24 cellular contexts compared by ENCODE assay signal in the genomic region with DNA sequence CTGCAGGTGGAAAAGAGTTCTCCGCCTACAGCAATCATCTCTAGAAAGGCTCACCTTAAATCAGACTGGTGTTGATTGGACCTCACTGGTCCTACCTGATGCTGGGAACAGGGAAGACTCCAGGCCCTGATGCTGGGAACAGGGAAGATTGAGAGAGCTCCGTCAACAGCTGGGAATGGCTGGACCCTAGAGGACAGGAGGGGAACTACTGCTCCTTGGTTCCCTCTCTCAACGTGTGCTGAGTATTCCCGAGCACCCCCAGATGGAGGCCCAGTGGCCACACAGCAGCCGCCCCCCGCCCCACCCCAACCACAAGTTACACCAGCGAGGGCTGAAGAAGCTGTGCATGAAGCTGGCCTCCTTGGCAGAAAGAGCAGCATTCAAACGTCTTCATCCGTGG.
DNase-seq lines count a peak whose midpoint lies in the region; ATAC-seq and TF ChIP-seq lines count a peak whose summit lies in the region.
"Had no signal": no experiment of that assay in that cellular context is flagged by ENCODE, and none has a peak within 500 bp of the region (broad histone marks: within the 10 kb centered on the region; RNA-seq: fewer than 3 reads in every experiment).

No MANE protein-coding gene starts in this region.

- peaks cover 0 to 10% (median 7%) of the 10 kb centered on the region in 11 donors for H3K9me3 Mint-ChIP-seq in naive thymus-derived CD4-positive, alpha-beta T cell

- no peak overlapping the region for H2AFZ ChIP-seq in PC-9

- H3K4me1 Mint-ChIP-seq in naive thymus-derived CD4-positive, alpha-beta T cell = no peaks in the 10 kb centered on the region
- H3K4me1 Mint-ChIP-seq: CD4-positive, alpha-beta memory T cell had no signal

- no peak overlapping the region for H3K4me3 Mint-ChIP-seq in naive thymus-derived CD4-positive, alpha-beta T cell
- H3K4me3 Mint-ChIP-seq: CD4-positive, alpha-beta memory T cell had no signal

- POLR2A ChIA-PET in PC-9 (lab: Charles Lee; ENCODE audit: unreplicated experiment) = no interaction called here
- POLR2A ChIA-PET in naive thymus-derived CD4-positive, alpha-beta T cell (lab: Charles Lee) = no interaction called here

- ATAC-seq in naive thymus-derived CD4-positive, alpha-beta T cell = no peak
- no peak for ATAC-seq in HG02840 (IDR thresholded peaks at IDR 0.05; ENCODE audit: low FRiP score, unreplicated experiment)
- ATAC-seq: foreskin keratinocyte, Right ventricle myocardium inferior had no signal

- H3K4me3 ChIP-seq in PC-9 = no peak overlapping the region
- H3K4me3 ChIP-seq in liver (ENCODE audit: low read depth in 1 of 3, low read length in 3 of 3) = no peak overlapping the region
- no peak overlapping the region for H3K4me3 ChIP-seq in naive thymus-derived CD4-positive, alpha-beta T cell (ENCODE audit: low read length)
- H3K4me3 ChIP-seq: adrenal gland, dorsolateral prefrontal cortex, HAP-1, suprapubic skin had no signal

- H3K27ac ChIP-seq in C4-2B (no peak overlapping the region), PC-9 (no peak overlapping the region), liver (ENCODE audit: low read depth in 1 of 2, low read length in 2 of 2) (no peak overlapping the region), substantia nigra (ENCODE audit: low read depth, low read length, poor library complexity, severe bottlenecking) (no peak overlapping the region)
- H3K27ac ChIP-seq in naive thymus-derived CD4-positive, alpha-beta T cell (ENCODE audit: low read depth, low read length) = no peak overlapping the region
- H3K27ac ChIP-seq: adrenal gland, dorsolateral prefrontal cortex, epithelial cell of prostate, foreskin keratinocyte, suprapubic skin had no signal

- 50% methylated on average over 9 of the region's 9 CpGs for WGBS in liver

- no peaks in the 10 kb centered on the region for H3K9me2 ChIP-seq in PC-9 (ENCODE audit: insufficient read depth)

- no peak overlapping the region for H3K4me2 ChIP-seq in PC-9

- H3K4me1 ChIP-seq in PC-9 (replicated peaks; ENCODE audit: insufficient read depth) (no peaks in the 10 kb centered on the region), liver (ENCODE audit: control insufficient read depth in 4 of 4, insufficient read depth in 4 of 4, low read length in 3 of 4) (no peaks in the 10 kb centered on the region)
- no peaks in the 10 kb centered on the region for H3K4me1 ChIP-seq in naive thymus-derived CD4-positive, alpha-beta T cell (ENCODE audit: control insufficient read depth in 2 of 2, insufficient read depth in 2 of 2, low read length in 2 of 2)
- H3K4me1 ChIP-seq: adrenal gland, foreskin keratinocyte, HAP-1, suprapubic skin had no signal

- H3K27me3 ChIP-seq in PC-9 (ENCODE audit: insufficient read depth, low read depth) = peaks cover 11% of the 10 kb centered on the region; the same call in 1 of the 2 replicates
- no peaks in the 10 kb centered on the region for H3K27me3 ChIP-seq in liver (ENCODE audit: control insufficient read depth in 4 of 4, insufficient read depth in 4 of 4, low read length in 3 of 4)
- no peaks in the 10 kb centered on the region for H3K27me3 ChIP-seq in naive thymus-derived CD4-positive, alpha-beta T cell (ENCODE audit: control insufficient read depth in 2 of 2, insufficient read depth in 2 of 2, low read length in 2 of 2)
- H3K27me3 ChIP-seq: adrenal gland, dorsolateral prefrontal cortex, foreskin keratinocyte, suprapubic skin had no signal

- no TSS peak for BruUV-seq in PC-9 (replicated peaks; lab: Mats Ljungman, UMichigan)

- H4K20me1 ChIP-seq in PC-9 (ENCODE audit: insufficient read depth) = no peaks in the 10 kb centered on the region

- intact Hi-C loops in PC-9 (cut with micrococcal nuclease; ENCODE audit: unreplicated experiment) = no loop called here
- intact Hi-C loops in naive thymus-derived CD4-positive, alpha-beta T cell (cut with micrococcal nuclease) = no loop called here

- no peak overlapping the region for H3K27ac Mint-ChIP-seq in naive thymus-derived CD4-positive, alpha-beta T cell
- H3K27ac Mint-ChIP-seq: CD4-positive, alpha-beta memory T cell had no signal

- H3K9ac ChIP-seq in liver (ENCODE audit: low read depth in 1 of 2, low read length in 2 of 2) = no peak overlapping the region

- TF ChIP-seq CTCF in C4-2B (conservative IDR thresholded peaks at IDR 0.05) = peak; percentile 28
- TF ChIP-seq CTCF in GM12874 (IDR thresholded peaks at IDR 0.05; ENCODE audit: insufficient read depth, low read depth, low read length) = peak; percentile 18; the same call in 1 of the 2 replicates
- peak; percentile 46 for TF ChIP-seq CTCF in PC-9 (conservative IDR thresholded peaks at IDR 0.05)
- TF ChIP-seq CTCF in liver (IDR thresholded peaks at IDR 0.05; ENCODE audit: low read depth, low read length, missing input control) = peak; percentile 16

- no peaks in the 10 kb centered on the region for H3K79me2 ChIP-seq in PC-9 (ENCODE audit: low read depth)

- CTCF ChIA-PET in PC-9 (lab: Charles Lee) = interaction anchor here (0.7 kb wide), 1 partner anchor 144 kb away, joined by 3 read pairs; no protein-coding TSS in a partner anchor
- CTCF ChIA-PET in naive thymus-derived CD4-positive, alpha-beta T cell (lab: Charles Lee) = no interaction called here

- H3K27me3 Mint-ChIP-seq in naive thymus-derived CD4-positive, alpha-beta T cell = peaks cover 0 to 17% (median 6%) of the 10 kb centered on the region in 5 donors

- TF ChIP-seq RAD21 in liver (IDR thresholded peaks at IDR 0.05) = no peak

- H3K36me3 Mint-ChIP-seq in naive thymus-derived CD4-positive, alpha-beta T cell = peaks cover 0 to 5% (median 0%) of the 10 kb centered on the region in 5 donors
- H3K36me3 Mint-ChIP-seq: CD4-positive, alpha-beta memory T cell had no signal

- H3K36me3 ChIP-seq in PC-9 (ENCODE audit: low read depth) (no peaks in the 10 kb centered on the region), liver (ENCODE audit: control insufficient read depth in 4 of 4, insufficient read depth in 3 of 4, low read depth in 1 of 4, low read length in 3 of 4) (no peaks in the 10 kb centered on the region)
- H3K36me3 ChIP-seq in naive thymus-derived CD4-positive, alpha-beta T cell (ENCODE audit: control insufficient read depth in 2 of 3, insufficient read depth in 3 of 3, low read length in 3 of 3) = no peaks in the 10 kb centered on the region
- H3K36me3 ChIP-seq: adrenal gland, HAP-1, suprapubic skin had no signal

- DNase-seq in PC-9 (no peak), NCI-H187 (lab: John Stamatoyannopoulos, UW) (no peak), substantia nigra (lab: John Stamatoyannopoulos, UW) (no peak)
- DNase-seq in naive thymus-derived CD4-positive, alpha-beta T cell = no peak
- DNase-seq: activated CD4-positive, alpha-beta T cell treated with anti-CD3 and anti-CD28 coated beads, Interleukin-2, amount 50 U/mL, for 4 hours; activated effector memory CD4-positive, alpha-beta T cell treated with anti-CD3 and anti-CD28 coated beads, Interleukin-2, amount 50 U/mL, for 16 hours; adrenal gland; CD4-positive, alpha-beta memory T cell; dorsolateral prefrontal cortex; foreskin keratinocyte; IMR-90; NCI-H1436 treated with DMSO at 0.1 percent for 48 hours; NCI-H345; nucleus accumbens; retina; T-helper 1 cell had no signal

- H3K9me3 ChIP-seq in PC-9 (ENCODE audit: insufficient read depth, low read depth) (no peaks in the 10 kb centered on the region), liver (ENCODE audit: control insufficient read depth in 4 of 4, low read length in 3 of 4) (no peaks in the 10 kb centered on the region)
- peaks cover 0 to 4% (median 0%) of the 10 kb centered on the region in 3 experiments for H3K9me3 ChIP-seq in naive thymus-derived CD4-positive, alpha-beta T cell (ENCODE audit: control insufficient read depth in 2 of 3, low read length in 3 of 3)
- H3K9me3 ChIP-seq: adrenal gland, HAP-1, suprapubic skin had no signal

- no peaks in the 10 kb centered on the region for H3F3A ChIP-seq in PC-9 (ENCODE audit: insufficient read depth, low read depth)

TF ChIP-seq in liver, 16 proteins besides CTCF, POLR2A, EP300 and RAD21 (continues in another document):
- TF ChIP-seq FOXA2 (IDR thresholded peaks at IDR 0.05) (no peak), SP1 (IDR thresholded peaks at IDR 0.05) (no peak), GABPA (IDR thresholded peaks at IDR 0.05 in 1 of 2, conservative IDR thresholded peaks at IDR 0.05 in 1 of 2) (no peak), JUND (IDR thresholded peaks at IDR 0.05) (no peak), HNF4G (IDR thresholded peaks at IDR 0.05) (no peak), EGR1 (IDR thresholded peaks at IDR 0.05; ENCODE audit: low read depth in 2 of 2) (no peak), RXRA (IDR thresholded peaks at IDR 0.05) (no peak), NR2F2 (IDR thresholded peaks at IDR 0.05) (no peak)
- TF ChIP-seq, protein P1, sequence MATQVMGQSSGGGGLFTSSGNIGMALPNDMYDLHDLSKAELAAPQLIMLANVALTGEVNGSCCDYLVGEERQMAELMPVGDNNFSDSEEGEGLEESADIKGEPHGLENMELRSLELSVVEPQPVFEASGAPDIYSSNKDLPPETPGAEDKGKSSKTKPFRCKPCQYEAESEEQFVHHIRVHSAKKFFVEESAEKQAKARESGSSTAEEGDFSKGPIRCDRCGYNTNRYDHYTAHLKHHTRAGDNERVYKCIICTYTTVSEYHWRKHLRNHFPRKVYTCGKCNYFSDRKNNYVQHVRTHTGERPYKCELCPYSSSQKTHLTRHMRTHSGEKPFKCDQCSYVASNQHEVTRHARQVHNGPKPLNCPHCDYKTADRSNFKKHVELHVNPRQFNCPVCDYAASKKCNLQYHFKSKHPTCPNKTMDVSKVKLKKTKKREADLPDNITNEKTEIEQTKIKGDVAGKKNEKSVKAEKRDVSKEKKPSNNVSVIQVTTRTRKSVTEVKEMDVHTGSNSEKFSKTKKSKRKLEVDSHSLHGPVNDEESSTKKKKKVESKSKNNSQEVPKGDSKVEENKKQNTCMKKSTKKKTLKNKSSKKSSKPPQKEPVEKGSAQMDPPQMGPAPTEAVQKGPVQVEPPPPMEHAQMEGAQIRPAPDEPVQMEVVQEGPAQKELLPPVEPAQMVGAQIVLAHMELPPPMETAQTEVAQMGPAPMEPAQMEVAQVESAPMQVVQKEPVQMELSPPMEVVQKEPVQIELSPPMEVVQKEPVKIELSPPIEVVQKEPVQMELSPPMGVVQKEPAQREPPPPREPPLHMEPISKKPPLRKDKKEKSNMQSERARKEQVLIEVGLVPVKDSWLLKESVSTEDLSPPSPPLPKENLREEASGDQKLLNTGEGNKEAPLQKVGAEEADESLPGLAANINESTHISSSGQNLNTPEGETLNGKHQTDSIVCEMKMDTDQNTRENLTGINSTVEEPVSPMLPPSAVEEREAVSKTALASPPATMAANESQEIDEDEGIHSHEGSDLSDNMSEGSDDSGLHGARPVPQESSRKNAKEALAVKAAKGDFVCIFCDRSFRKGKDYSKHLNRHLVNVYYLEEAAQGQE (IDR thresholded peaks at IDR 0.05) = no peak
- TF ChIP-seq, protein P2, sequence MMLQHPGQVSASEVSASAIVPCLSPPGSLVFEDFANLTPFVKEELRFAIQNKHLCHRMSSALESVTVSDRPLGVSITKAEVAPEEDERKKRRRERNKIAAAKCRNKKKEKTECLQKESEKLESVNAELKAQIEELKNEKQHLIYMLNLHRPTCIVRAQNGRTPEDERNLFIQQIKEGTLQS (IDR thresholded peaks at IDR 0.05) = no peak
